Comparison of ENCODE assay signal across 14 cellular contexts in the genomic region with DNA sequence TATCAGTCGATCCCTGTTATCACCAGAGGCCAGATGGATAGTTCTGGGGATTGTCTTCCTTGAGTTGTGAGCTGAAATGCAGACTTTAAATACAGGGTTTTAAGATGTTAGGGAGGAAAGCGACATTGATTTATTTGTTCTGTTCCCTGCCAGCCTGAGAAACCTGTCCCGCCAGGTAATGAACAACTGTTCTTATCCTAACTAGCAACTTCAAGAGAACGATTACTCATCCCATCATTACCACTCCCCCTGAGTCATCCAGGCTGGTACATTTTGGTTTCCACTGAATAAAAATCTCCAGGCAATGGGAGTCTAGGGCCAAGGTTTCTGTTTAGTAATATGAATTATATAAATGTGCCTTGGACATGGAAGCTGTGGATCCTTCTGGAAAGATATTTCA.
DNase-seq lines count a peak whose midpoint lies in the region; ATAC-seq and TF ChIP-seq lines count a peak whose summit lies in the region.
"Had no signal": no experiment of that assay in that cellular context is flagged by ENCODE, and none has a peak within 500 bp of the region (broad histone marks: within the 10 kb centered on the region; RNA-seq: fewer than 3 reads in every experiment).

No MANE protein-coding gene starts in this region.

- in situ Hi-C loops in Caki2 (cut with HindIII; ENCODE audit: low pct_unique_long_range_greater_than_20kb, low sequenced_read_pairs) = no loop called here

- H3K36me3 ChIP-seq in adipocyte (ENCODE audit: control insufficient read depth, insufficient read depth, low read length, severe bottlenecking) (no peaks in the 10 kb centered on the region), lower lobe of right lung (no peaks in the 10 kb centered on the region)

- DNase-seq in Caki2 (ENCODE audit: low read depth) (peak; percentile 37), HS-27A (ENCODE audit: low read depth) (peak; percentile 34), adipocyte (ENCODE audit: low read depth) (peak; percentile 36), lower lobe of right lung (no peak), OCI-M2 (lab: John Stamatoyannopoulos, UW; ENCODE audit: unreplicated experiment) (no peak)
- DNase-seq: activated T-cell treated with anti-CD3 and anti-CD28 coated beads, Interleukin-2, amount 50 U/mL, for 4 hours; CD8-positive, alpha-beta memory T cell; NCI-H2029; stimulated activated CD8-positive, alpha-beta memory T cell treated with anti-CD3 and anti-CD28 coated beads, Interleukin-4, amount 100 ng/mL, for 48 hours had no signal

- H3K4me1 ChIP-seq in adipocyte (ENCODE audit: control insufficient read depth, insufficient read depth, low read length) (no peaks in the 10 kb centered on the region), lower lobe of right lung (no peaks in the 10 kb centered on the region)

- H3K9me3 ChIP-seq in adipocyte (ENCODE audit: control insufficient read depth, low read length) (peaks cover 3% of the 10 kb centered on the region), lower lobe of right lung (no peaks in the 10 kb centered on the region)

- H3K4me3 ChIP-seq in adipocyte (ENCODE audit: low read length) (no peak overlapping the region), lower lobe of right lung (no peak overlapping the region)
- H3K4me3 ChIP-seq: GM23338 had no signal

- no peak overlapping the region for H3K9ac ChIP-seq in adipocyte (ENCODE audit: low read length)

- no peak overlapping the region for H3K27ac ChIP-seq in lower lobe of right lung

- TF ChIP-seq CTCF in lower lobe of right lung (IDR thresholded peaks at IDR 0.05) = no peak

- ATAC-seq in lower lobe of right lung (peak; percentile 63 to 79), GM21381 (IDR thresholded peaks at IDR 0.05; ENCODE audit: unreplicated experiment) (no peak), HG03025 (IDR thresholded peaks at IDR 0.05; ENCODE audit: low FRiP score, unreplicated experiment) (no peak), HG03439 (IDR thresholded peaks at IDR 0.05; ENCODE audit: unreplicated experiment) (no peak)
- ATAC-seq: GM23338, sciatic nerve had no signal

- intact Hi-C loops in lower lobe of right lung (cut with DNase I) = no loop called here

- H3K27me3 ChIP-seq in adipocyte (replicated peaks; ENCODE audit: control insufficient read depth, insufficient read depth, low read length) (peaks cover 8% of the 10 kb centered on the region), lower lobe of right lung (ENCODE audit: low read depth) (no peaks in the 10 kb centered on the region)

Comparison
In these comparisons a context has a peak if more than half of its experiments do, and no peak if none do; other contexts are left out.
1. DNase-seq: peak in Caki2 (single experiment), HS-27A (single experiment) and adipocyte (single experiment); none in lower lobe of right lung (single experiment) and OCI-M2 (single experiment).
2. ATAC-seq: peak in lower lobe of right lung (2 of 2); none in GM21381 (single experiment), HG03025 (single experiment) and HG03439 (single experiment).